ENCODE assay signal across 1 cellular context in the genomic region with DNA sequence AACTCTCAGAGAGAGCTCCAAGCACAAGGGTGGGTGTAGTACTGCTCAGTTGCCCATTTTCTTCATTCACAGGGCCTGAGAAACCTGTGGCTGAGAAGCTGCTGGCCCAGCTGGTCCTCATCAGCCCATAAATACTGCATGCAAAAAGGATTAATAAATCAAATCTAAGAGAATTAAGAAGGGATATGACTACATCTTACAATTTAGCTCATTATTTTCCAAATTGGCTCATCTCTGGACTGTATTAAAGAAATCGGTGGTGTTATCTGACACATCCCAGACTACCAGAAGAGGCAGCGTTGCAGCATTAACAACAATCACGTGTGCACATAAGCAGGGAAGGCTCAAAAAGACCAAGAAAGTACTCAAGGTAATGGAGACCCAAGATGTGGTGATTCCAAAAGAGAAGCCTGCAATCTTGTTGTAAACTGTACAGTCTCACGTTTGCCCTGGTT.
TF ChIP-seq lines count a peak whose summit lies in the region.

No MANE protein-coding gene starts in this region.

TF ChIP-seq in GM23338, 12 proteins besides CTCF, POLR2A, EP300 and RAD21 (continued from another document):
- TF ChIP-seq ZNF114 (CRISPR knock-in tag; IDR thresholded peaks at IDR 0.05), result no peak
- TF ChIP-seq, protein P1, sequence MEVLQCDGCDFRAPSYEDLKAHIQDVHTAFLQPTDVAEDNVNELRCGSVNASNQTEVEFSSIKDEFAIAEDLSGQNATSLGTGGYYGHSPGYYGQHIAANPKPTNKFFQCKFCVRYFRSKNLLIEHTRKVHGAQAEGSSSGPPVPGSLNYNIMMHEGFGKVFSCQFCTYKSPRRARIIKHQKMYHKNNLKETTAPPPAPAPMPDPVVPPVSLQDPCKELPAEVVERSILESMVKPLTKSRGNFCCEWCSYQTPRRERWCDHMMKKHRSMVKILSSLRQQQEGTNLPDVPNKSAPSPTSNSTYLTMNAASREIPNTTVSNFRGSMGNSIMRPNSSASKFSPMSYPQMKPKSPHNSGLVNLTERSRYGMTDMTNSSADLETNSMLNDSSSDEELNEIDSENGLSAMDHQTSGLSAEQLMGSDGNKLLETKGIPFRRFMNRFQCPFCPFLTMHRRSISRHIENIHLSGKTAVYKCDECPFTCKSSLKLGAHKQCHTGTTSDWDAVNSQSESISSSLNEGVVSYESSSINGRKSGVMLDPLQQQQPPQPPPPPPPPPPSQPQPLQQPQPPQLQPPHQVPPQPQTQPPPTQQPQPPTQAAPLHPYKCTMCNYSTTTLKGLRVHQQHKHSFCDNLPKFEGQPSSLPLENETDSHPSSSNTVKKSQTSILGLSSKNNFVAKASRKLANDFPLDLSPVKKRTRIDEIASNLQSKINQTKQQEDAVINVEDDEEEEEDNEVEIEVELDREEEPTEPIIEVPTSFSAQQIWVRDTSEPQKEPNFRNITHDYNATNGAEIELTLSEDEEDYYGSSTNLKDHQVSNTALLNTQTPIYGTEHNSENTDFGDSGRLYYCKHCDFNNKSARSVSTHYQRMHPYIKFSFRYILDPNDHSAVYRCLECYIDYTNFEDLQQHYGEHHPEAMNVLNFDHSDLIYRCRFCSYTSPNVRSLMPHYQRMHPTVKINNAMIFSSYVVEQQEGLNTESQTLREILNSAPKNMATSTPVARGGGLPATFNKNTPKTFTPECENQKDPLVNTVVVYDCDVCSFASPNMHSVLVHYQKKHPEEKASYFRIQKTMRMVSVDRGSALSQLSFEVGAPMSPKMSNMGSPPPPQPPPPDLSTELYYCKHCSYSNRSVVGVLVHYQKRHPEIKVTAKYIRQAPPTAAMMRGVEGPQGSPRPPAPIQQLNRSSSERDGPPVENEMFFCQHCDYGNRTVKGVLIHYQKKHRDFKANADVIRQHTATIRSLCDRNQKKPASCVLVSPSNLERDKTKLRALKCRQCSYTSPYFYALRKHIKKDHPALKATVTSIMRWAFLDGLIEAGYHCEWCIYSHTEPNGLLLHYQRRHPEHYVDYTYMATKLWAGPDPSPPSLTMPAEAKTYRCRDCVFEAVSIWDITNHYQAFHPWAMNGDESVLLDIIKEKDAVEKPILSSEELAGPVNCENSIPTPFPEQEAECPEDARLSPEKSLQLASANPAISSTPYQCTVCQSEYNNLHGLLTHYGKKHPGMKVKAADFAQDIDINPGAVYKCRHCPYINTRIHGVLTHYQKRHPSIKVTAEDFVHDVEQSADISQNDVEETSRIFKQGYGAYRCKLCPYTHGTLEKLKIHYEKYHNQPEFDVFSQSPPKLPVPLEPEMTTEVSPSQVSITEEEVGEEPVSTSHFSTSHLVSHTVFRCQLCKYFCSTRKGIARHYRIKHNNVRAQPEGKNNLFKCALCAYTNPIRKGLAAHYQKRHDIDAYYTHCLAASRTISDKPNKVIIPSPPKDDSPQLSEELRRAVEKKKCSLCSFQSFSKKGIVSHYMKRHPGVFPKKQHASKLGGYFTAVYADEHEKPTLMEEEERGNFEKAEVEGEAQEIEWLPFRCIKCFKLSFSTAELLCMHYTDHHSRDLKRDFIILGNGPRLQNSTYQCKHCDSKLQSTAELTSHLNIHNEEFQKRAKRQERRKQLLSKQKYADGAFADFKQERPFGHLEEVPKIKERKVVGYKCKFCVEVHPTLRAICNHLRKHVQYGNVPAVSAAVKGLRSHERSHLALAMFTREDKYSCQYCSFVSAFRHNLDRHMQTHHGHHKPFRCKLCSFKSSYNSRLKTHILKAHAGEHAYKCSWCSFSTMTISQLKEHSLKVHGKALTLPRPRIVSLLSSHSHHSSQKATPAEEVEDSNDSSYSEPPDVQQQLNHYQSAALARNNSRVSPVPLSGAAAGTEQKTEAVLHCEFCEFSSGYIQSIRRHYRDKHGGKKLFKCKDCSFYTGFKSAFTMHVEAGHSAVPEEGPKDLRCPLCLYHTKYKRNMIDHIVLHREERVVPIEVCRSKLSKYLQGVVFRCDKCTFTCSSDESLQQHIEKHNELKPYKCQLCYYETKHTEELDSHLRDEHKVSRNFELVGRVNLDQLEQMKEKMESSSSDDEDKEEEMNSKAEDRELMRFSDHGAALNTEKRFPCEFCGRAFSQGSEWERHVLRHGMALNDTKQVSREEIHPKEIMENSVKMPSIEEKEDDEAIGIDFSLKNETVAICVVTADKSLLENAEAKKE (CRISPR knock-in tag; IDR thresholded peaks at IDR 0.05), result no peak
- no peak for TF ChIP-seq CREB1 (CRISPR knock-in tag; IDR thresholded peaks at IDR 0.05; ENCODE audit: low read depth)
- TF ChIP-seq, protein P2, sequence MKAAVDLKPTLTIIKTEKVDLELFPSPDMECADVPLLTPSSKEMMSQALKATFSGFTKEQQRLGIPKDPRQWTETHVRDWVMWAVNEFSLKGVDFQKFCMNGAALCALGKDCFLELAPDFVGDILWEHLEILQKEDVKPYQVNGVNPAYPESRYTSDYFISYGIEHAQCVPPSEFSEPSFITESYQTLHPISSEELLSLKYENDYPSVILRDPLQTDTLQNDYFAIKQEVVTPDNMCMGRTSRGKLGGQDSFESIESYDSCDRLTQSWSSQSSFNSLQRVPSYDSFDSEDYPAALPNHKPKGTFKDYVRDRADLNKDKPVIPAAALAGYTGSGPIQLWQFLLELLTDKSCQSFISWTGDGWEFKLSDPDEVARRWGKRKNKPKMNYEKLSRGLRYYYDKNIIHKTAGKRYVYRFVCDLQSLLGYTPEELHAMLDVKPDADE (IDR thresholded peaks at IDR 0.05), result no peak
